9 cellular contexts compared by ENCODE assay signal in the genomic region with DNA sequence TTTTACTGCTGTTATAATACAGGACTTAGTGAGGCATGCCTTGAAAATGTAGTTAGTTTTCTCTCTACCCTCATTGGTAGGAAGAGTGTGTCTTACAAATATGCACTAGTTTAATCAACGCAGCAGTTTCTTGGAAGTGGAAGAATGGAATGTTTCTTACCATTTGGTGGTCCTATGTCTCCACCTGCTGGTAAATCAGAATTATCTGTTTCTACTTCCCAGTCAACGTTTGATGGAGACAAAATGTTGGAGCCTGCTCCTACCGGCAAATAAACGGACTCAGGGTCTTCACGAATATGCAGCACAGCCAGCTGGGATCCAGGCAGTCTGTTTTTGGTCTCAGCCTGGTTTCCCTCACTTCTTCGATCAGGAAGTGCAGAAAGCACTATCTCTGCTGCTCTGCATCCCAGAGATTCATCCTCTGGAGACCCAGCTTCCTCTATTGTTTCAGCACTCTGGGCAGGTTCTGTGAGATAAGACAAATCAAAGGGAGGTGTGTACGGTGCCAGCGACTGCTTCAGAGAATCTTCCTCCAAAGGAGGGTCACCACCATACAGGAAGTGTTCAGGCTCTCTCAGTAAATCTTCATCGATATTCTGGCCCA.
DNase-seq lines count a peak whose midpoint lies in the region; ATAC-seq, FAIRE-seq and TF ChIP-seq lines count a peak whose summit lies in the region.
"Had no signal": no experiment of that assay in that cellular context is flagged by ENCODE, and none has a peak within 500 bp of the region (broad histone marks: within the 10 kb centered on the region; RNA-seq: fewer than 3 reads in every experiment).

No MANE protein-coding gene starts in this region.

- H3K4me1 Mint-ChIP-seq in activated naive CD4-positive, alpha-beta T cell treated with anti-CD3 and anti-CD28 coated beads, Interleukin-2, amount 10 ng/mL, durations not matched to agents 7 days and 5 days = no peaks in the 10 kb centered on the region

- peaks cover 0 to 28% (median 7%) of the 10 kb centered on the region in 4 donors for H3K4me1 ChIP-seq in tibial artery

- CTCF ChIA-PET in activated naive CD4-positive, alpha-beta T cell treated with anti-CD3 and anti-CD28 coated beads, Interleukin-2, amount 10 ng/mL, durations not matched to agents 7 days and 5 days (lab: Charles Lee) = interaction anchor here (0.7 to 4.4 kb wide), 16 partner anchors 13 to 403 kb away, joined by 3 to 43 read pairs (median 4); a partner anchor contains a TSS

- H3K36me3 ChIP-seq in tibial artery = peaks cover 44 to 62% (median 62%) of the 10 kb centered on the region in 3 donors

- FAIRE-seq in D721Med (lab: Jason Lieb, UNC) = no peak

- intact Hi-C loops in tibial artery (cut with DNase I; ENCODE audit: low total_unique reads) = loop anchor here (10.0 kb wide), 1 partner anchor 260 kb away; no protein-coding TSS in a partner anchor

- H3K27me3 ChIP-seq in HL-60 (ENCODE audit: insufficient read depth, poor library complexity, severe bottlenecking) (peaks cover 3% of the 10 kb centered on the region), tibial artery (no peaks in the 10 kb centered on the region)

- H3K9me3 Mint-ChIP-seq in activated naive CD4-positive, alpha-beta T cell treated with anti-CD3 and anti-CD28 coated beads, Interleukin-2, amount 10 ng/mL, durations not matched to agents 7 days and 5 days = no peaks in the 10 kb centered on the region
- H3K9me3 Mint-ChIP-seq: T-cell had no signal

- H3K9me3 ChIP-seq in tibial artery = no peaks in the 10 kb centered on the region

- TF ChIP-seq CTCF in D721Med (IDR thresholded peaks at IDR 0.05; ENCODE audit: insufficient read depth, missing control alignments) = peak; percentile 69
- peak; percentile 24 for TF ChIP-seq CTCF in HL-60 (IDR thresholded peaks at IDR 0.05; ENCODE audit: insufficient read depth, low read length)
- peak; percentile 53 for TF ChIP-seq CTCF in cardiac fibroblast (IDR thresholded peaks at IDR 0.05; ENCODE audit: low read depth, low read length)
- TF ChIP-seq CTCF in tibial artery (IDR thresholded peaks at IDR 0.05) = peak; percentile 53 to 74

- H3K36me3 Mint-ChIP-seq in activated naive CD4-positive, alpha-beta T cell treated with anti-CD3 and anti-CD28 coated beads, Interleukin-2, amount 10 ng/mL, durations not matched to agents 7 days and 5 days = no peaks in the 10 kb centered on the region
- H3K36me3 Mint-ChIP-seq: T-cell had no signal

- peaks cover 46% of the 10 kb centered on the region for H3K27me3 Mint-ChIP-seq in activated naive CD4-positive, alpha-beta T cell treated with anti-CD3 and anti-CD28 coated beads, Interleukin-2, amount 10 ng/mL, durations not matched to agents 7 days and 5 days

- H3K4me3 ChIP-seq in HL-60 (replicated peaks; ENCODE audit: insufficient read depth, low read length) = no peak overlapping the region
- H3K4me3 ChIP-seq in cardiac fibroblast (replicated peaks in 1 of 2; ENCODE audit: low read depth in 2 of 2, low read length in 2 of 2) = no peak overlapping the region
- H3K4me3 ChIP-seq in tibial artery = no peak overlapping the region

- ATAC-seq in GM19467 (IDR thresholded peaks at IDR 0.05; ENCODE audit: unreplicated experiment) = no peak
- ATAC-seq: T-cell had no signal

- H3K4me3 Mint-ChIP-seq in activated naive CD4-positive, alpha-beta T cell treated with anti-CD3 and anti-CD28 coated beads, Interleukin-2, amount 10 ng/mL, durations not matched to agents 7 days and 5 days = no peak overlapping the region
- H3K4me3 Mint-ChIP-seq: T-cell had no signal

- H3K27ac Mint-ChIP-seq in activated naive CD4-positive, alpha-beta T cell treated with anti-CD3 and anti-CD28 coated beads, Interleukin-2, amount 10 ng/mL, durations not matched to agents 7 days and 5 days = no peak overlapping the region
- H3K27ac Mint-ChIP-seq: T-cell had no signal

- DNase-seq in D721Med (ENCODE audit: insufficient read length, low spot score) (no peak), HL-60 (ENCODE audit: low read depth in 1 of 2, low spot score in 1 of 2) (peak; percentile 25 to 42), NCI-H774 (lab: John Stamatoyannopoulos, UW) (peak; percentile 54), cardiac fibroblast (ENCODE audit: low read depth in 2 of 2) (peak; percentile 94 to 97), kidney glomerular epithelial cell (lab: John Stamatoyannopoulos, UW) (peak; percentile 83), tibial artery (no peak)
- DNase-seq in activated naive CD4-positive, alpha-beta T cell treated with anti-CD3 and anti-CD28 coated beads, Interleukin-2, amount 10 ng/mL, durations not matched to agents 7 days and 5 days = no peak

- no peak overlapping the region for H3K27ac ChIP-seq in HL-60 (replicated peaks)
- no peak overlapping the region for H3K27ac ChIP-seq in tibial artery

Comparison
In these comparisons a context has a peak if more than half of its experiments do, and no peak if none do; other contexts are left out.
1. DNase-seq: peak in HL-60 (2 of 2), NCI-H774 (single experiment), cardiac fibroblast (2 of 2) and kidney glomerular epithelial cell (single experiment); none in D721Med (single experiment), tibial artery (0 of 2) and activated naive CD4-positive, alpha-beta T cell treated with anti-CD3 and anti-CD28 coated beads, Interleukin-2, amount 10 ng/mL, durations not matched to agents 7 days and 5 days (single experiment).
2. Peak in every context shown above with its lines, with median percentiles within 50 percentile points of each other: CTCF ChIP-seq.